Comparison of ENCODE assay signal across 1 cellular context in genomic region chr17:82226809-82227628, GRCh38.
A peak's percentile ranks its signal among the peaks of the same experiment; 100 is the strongest.
TF ChIP-seq lines count a peak whose summit lies in the region.

No MANE protein-coding gene starts in this region.

TF ChIP-seq in HepG2, 621 proteins besides CTCF, POLR2A, EP300 and RAD21 (continued from another document and continues in another):
- TF ChIP-seq ETS1 (CRISPR knock-in tag; IDR thresholded peaks at IDR 0.05) (no peak), ZNF839 (CRISPR knock-in tag; IDR thresholded peaks at IDR 0.05; ENCODE audit: borderline replicate concordance) (no peak; the same call in 1 of the 2 replicates), PBX2 (CRISPR knock-in tag; IDR thresholded peaks at IDR 0.05) (no peak), NR2F1 (CRISPR knock-in tag; IDR thresholded peaks at IDR 0.05) (peak in 1 of 2 experiments; percentile 37; a peak in 1 of 4 replicates), HBP1 (CRISPR knock-in tag; IDR thresholded peaks at IDR 0.05; ENCODE audit: low read depth) (0 out of 2 replicates have a peak, but pooled peaks have one; percentile 15), ATAD3A (CRISPR knock-in tag; IDR thresholded peaks at IDR 0.05) (no peak), ZNF10 (CRISPR knock-in tag; IDR thresholded peaks at IDR 0.05; ENCODE audit: borderline replicate concordance, low read depth) (no peak), ZNF709 (CRISPR knock-in tag; IDR thresholded peaks at IDR 0.05) (0 out of 2 replicates have a peak, but pooled peaks have one; percentile 67), PLSCR1 (CRISPR knock-in tag; IDR thresholded peaks at IDR 0.05; ENCODE audit: borderline replicate concordance) (no peak), ZNF614 (CRISPR knock-in tag; IDR thresholded peaks at IDR 0.05; ENCODE audit: borderline replicate concordance) (0 out of 2 replicates have a peak, but pooled peaks have one; percentile 26), ZBTB42 (CRISPR knock-in tag; IDR thresholded peaks at IDR 0.05) (peak; percentile 84; the same call in 1 of the 2 replicates), NFYC (CRISPR knock-in tag; IDR thresholded peaks at IDR 0.05) (no peak), NR1H2 (CRISPR knock-in tag; IDR thresholded peaks at IDR 0.05; ENCODE audit: borderline replicate concordance, low read depth) (no peak), RBFOX2 (IDR thresholded peaks at IDR 0.05; ENCODE audit: low read depth, low read length) (no peak), PHB2 (IDR thresholded peaks at IDR 0.05; ENCODE audit: partially characterized antibody) (no peak), TFE3 (CRISPR knock-in tag; IDR thresholded peaks at IDR 0.05) (no peak), ZGPAT (CRISPR knock-in tag; IDR thresholded peaks at IDR 0.05) (no peak), ZNF460 (CRISPR knock-in tag; IDR thresholded peaks at IDR 0.05; ENCODE audit: borderline replicate concordance) (no peak), AKNA (CRISPR knock-in tag; IDR thresholded peaks at IDR 0.05; ENCODE audit: borderline replicate concordance) (no peak), SIN3A (IDR thresholded peaks at IDR 0.05; ENCODE audit: borderline replicate concordance, low read depth, low read length) (no peak), TARDBP (CRISPR knock-in tag; IDR thresholded peaks at IDR 0.05) (no peak), SRSF4 (IDR thresholded peaks at IDR 0.05; ENCODE audit: low read depth, low read length, poor library complexity, severe bottlenecking) (no peak), TAF15 (IDR thresholded peaks at IDR 0.05; ENCODE audit: low read depth, low read length, poor library complexity, severe bottlenecking) (peak; percentile 19), ZNF276 (CRISPR knock-in tag; IDR thresholded peaks at IDR 0.05; ENCODE audit: low read depth) (no peak), CENPX (CRISPR knock-in tag; IDR thresholded peaks at IDR 0.05) (no peak), ZNF616 (CRISPR knock-in tag; IDR thresholded peaks at IDR 0.05; ENCODE audit: low read depth) (no peak), ZBTB26 (CRISPR knock-in tag; IDR thresholded peaks at IDR 0.05; ENCODE audit: borderline replicate concordance) (no peak), REL (CRISPR knock-in tag; conservative IDR thresholded peaks at IDR 0.05) (no peak), ZNF687 (CRISPR knock-in tag; IDR thresholded peaks at IDR 0.05) (peak; percentile 67; the same call in 1 of the 2 replicates), ZNF225 (CRISPR knock-in tag; IDR thresholded peaks at IDR 0.05) (0 out of 2 replicates have a peak, but pooled peaks have one; percentile 14), BCLAF1 (IDR thresholded peaks at IDR 0.05) (no peak)
